1 cellular context compared by ENCODE assay signal in the genomic region with DNA sequence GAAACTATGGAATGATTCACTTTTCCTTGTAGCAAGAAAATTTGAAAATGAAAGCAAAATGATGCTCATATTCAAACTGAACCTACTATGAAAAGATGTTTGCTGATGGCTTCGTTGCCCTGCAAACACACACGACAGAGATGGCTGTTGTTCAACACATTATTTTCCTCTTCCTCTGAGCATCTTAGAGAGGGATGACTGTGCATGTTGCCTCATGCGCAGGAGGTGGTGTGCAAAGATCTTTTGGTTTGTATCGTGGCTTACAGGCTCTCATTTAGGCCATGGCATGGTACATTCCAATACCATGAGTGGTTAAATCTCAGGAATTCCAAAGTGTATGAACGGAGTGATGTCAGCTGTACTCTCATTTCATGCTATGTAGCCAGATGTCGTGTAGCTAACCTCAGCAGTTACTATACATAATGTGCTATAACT.
TF ChIP-seq lines count a peak whose summit lies in the region.

No MANE protein-coding gene starts in this region.

TF ChIP-seq in HepG2, 621 proteins besides CTCF, POLR2A, EP300 and RAD21 (continued from another document):
- TF ChIP-seq, protein P1, sequence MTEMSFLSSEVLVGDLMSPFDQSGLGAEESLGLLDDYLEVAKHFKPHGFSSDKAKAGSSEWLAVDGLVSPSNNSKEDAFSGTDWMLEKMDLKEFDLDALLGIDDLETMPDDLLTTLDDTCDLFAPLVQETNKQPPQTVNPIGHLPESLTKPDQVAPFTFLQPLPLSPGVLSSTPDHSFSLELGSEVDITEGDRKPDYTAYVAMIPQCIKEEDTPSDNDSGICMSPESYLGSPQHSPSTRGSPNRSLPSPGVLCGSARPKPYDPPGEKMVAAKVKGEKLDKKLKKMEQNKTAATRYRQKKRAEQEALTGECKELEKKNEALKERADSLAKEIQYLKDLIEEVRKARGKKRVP (CRISPR knock-in tag; IDR thresholded peaks at IDR 0.05), result peak in 1 of 2 experiments; percentile 71; a peak in 2 of 4 replicates
- TF ChIP-seq, protein P2, sequence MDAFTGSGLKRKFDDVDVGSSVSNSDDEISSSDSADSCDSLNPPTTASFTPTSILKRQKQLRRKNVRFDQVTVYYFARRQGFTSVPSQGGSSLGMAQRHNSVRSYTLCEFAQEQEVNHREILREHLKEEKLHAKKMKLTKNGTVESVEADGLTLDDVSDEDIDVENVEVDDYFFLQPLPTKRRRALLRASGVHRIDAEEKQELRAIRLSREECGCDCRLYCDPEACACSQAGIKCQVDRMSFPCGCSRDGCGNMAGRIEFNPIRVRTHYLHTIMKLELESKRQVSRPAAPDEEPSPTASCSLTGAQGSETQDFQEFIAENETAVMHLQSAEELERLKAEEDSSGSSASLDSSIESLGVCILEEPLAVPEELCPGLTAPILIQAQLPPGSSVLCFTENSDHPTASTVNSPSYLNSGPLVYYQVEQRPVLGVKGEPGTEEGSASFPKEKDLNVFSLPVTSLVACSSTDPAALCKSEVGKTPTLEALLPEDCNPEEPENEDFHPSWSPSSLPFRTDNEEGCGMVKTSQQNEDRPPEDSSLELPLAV (CRISPR knock-in tag; conservative IDR thresholded peaks at IDR 0.05; ENCODE audit: low read depth), result no peak
- TF ChIP-seq ZNF549 (CRISPR knock-in tag; IDR thresholded peaks at IDR 0.05), result no peak
- no peak for TF ChIP-seq IRF9 (CRISPR knock-in tag; IDR thresholded peaks at IDR 0.05; ENCODE audit: borderline replicate concordance)
- TF ChIP-seq, protein P3, sequence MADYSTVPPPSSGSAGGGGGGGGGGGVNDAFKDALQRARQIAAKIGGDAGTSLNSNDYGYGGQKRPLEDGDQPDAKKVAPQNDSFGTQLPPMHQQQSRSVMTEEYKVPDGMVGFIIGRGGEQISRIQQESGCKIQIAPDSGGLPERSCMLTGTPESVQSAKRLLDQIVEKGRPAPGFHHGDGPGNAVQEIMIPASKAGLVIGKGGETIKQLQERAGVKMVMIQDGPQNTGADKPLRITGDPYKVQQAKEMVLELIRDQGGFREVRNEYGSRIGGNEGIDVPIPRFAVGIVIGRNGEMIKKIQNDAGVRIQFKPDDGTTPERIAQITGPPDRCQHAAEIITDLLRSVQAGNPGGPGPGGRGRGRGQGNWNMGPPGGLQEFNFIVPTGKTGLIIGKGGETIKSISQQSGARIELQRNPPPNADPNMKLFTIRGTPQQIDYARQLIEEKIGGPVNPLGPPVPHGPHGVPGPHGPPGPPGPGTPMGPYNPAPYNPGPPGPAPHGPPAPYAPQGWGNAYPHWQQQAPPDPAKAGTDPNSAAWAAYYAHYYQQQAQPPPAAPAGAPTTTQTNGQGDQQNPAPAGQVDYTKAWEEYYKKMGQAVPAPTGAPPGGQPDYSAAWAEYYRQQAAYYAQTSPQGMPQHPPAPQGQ (CRISPR knock-in tag; IDR thresholded peaks at IDR 0.05; ENCODE audit: borderline replicate concordance), result no peak
- no peak for TF ChIP-seq HNF1B (CRISPR knock-in tag; IDR thresholded peaks at IDR 0.05)
- peak; percentile 71; the same call in 1 of the 2 replicates for TF ChIP-seq CEBPB (IDR thresholded peaks at IDR 0.05; ENCODE audit: borderline replicate concordance, low read depth, low read length)
- TF ChIP-seq ESRRA (CRISPR knock-in tag; IDR thresholded peaks at IDR 0.05; ENCODE audit: low read depth), result no peak
TF ChIP-seq in HepG2: peak in this region for 43.
